In the genomic region with DNA sequence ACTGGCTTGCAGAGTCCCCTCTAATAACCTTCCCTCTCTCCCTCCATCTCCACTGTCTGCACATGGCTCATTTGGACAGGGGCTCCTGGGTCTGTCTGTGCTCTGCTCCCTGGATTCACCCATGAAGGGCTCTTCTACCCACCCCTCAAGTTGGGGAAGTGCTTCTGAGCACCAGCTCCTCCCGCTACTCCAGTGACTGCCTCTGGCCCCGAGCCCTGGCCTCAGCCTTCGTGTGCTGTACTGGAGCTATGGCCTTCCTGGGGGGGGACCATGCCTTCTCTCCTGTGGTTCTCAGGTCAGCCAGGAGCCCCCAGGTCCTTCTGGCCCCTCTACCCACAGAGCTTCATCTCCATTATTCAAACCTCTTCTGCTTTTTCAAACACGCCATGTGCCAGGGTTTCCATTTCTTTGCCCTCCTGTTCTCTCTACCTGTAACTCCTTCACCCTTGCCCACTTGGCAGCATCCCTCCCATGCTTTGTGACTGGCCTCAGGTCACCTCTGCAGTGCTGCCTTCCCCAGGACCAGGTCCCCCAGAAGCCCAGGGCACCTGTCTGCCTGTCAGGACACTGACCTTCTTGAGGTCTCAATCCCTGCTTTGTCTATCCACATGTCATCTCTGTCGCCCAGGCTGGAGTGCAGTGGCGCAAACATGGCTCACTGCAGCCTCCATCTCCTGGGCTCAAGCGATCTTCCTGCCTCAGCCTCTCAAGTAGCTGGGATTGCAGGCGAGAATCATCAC, we compare ENCODE assay signal across 20 cellular contexts. TPM values are rescaled to one million over a fixed set of nuclear protein-coding genes. Genes with fewer than 3 reads are reported as not detected.
DNase-seq lines count a peak whose midpoint lies in the region; ATAC-seq and TF ChIP-seq lines count a peak whose summit lies in the region.
"Had no signal": no experiment of that assay in that cellular context is flagged by ENCODE, and none has a peak within 500 bp of the region (broad histone marks: within the 10 kb centered on the region; RNA-seq: fewer than 3 reads in every experiment).

No MANE protein-coding gene starts in this region.

- intact Hi-C loops in transverse colon (cut with DNase I; ENCODE audit: low total_unique reads): no loop called here

- peak overlapping the region; percentile 42 for H3K4me3 Mint-ChIP-seq in glutamatergic neuron (ENCODE audit: unreplicated experiment)
- H3K4me3 Mint-ChIP-seq: activated naive CD8-positive, alpha-beta T cell treated with anti-CD3 and anti-CD28 coated beads, Interleukin-2, amount 10 ng/mL, durations not matched to agents 7 days and 5 days; CD8-positive, alpha-beta memory T cell; IgD-negative memory B cell had no signal

- H3K9me3 ChIP-seq in adipocyte (ENCODE audit: control insufficient read depth, low read length) (no peaks in the 10 kb centered on the region), osteoblast (ENCODE audit: low read depth, low read length) (no peaks in the 10 kb centered on the region), transverse colon (no peaks in the 10 kb centered on the region)
- H3K9me3 ChIP-seq: colonic mucosa had no signal

- H3K36me3 Mint-ChIP-seq in glutamatergic neuron (ENCODE audit: unreplicated experiment): no peaks in the 10 kb centered on the region
- H3K36me3 Mint-ChIP-seq: activated naive CD8-positive, alpha-beta T cell treated with anti-CD3 and anti-CD28 coated beads, Interleukin-2, amount 10 ng/mL, durations not matched to agents 7 days and 5 days; CD8-positive, alpha-beta memory T cell had no signal

- H3K27me3 ChIP-seq in adipocyte (replicated peaks; ENCODE audit: control insufficient read depth, insufficient read depth, low read length) (no peaks in the 10 kb centered on the region), osteoblast (ENCODE audit: insufficient read depth, low read length) (no peaks in the 10 kb centered on the region), transverse colon (no peaks in the 10 kb centered on the region)
- H3K27me3 ChIP-seq: colonic mucosa had no signal

- peaks cover 98% of the 10 kb centered on the region for H3K79me2 ChIP-seq in osteoblast (ENCODE audit: insufficient read depth, low read length)

- H3K4me1 ChIP-seq in adipocyte (ENCODE audit: control insufficient read depth, insufficient read depth, low read length) (peaks cover 75% of the 10 kb centered on the region), osteoblast (ENCODE audit: insufficient read depth, low read length) (peaks cover 36% of the 10 kb centered on the region), transverse colon (peaks cover 21 to 55% (median 36%) of the 10 kb centered on the region in 4 donors)

- TF ChIP-seq EP300 in transverse colon (IDR thresholded peaks at IDR 0.05; ENCODE audit: low read depth): no peak

- peaks cover 54% of the 10 kb centered on the region for H3K4me1 Mint-ChIP-seq in glutamatergic neuron (ENCODE audit: low read depth, unreplicated experiment)
- H3K4me1 Mint-ChIP-seq: IgD-negative memory B cell had no signal

- peak overlapping the region; percentile 87 for H3K27ac ChIP-seq in osteoblast (ENCODE audit: low read depth, low read length)
- peak overlapping the region; percentile 58 to 74 (median 72) for H3K27ac ChIP-seq in transverse colon
- H3K27ac ChIP-seq: parathyroid adenoma had no signal

- H3K36me3 ChIP-seq in adipocyte (ENCODE audit: control insufficient read depth, insufficient read depth, low read length, severe bottlenecking) (no peaks in the 10 kb centered on the region), osteoblast (ENCODE audit: insufficient read depth, low read length) (peaks cover 3% of the 10 kb centered on the region), transverse colon (no peaks in the 10 kb centered on the region)
- H3K36me3 ChIP-seq: colonic mucosa had no signal

- in situ Hi-C loops in transverse colon (cut with MboI; ENCODE audit: low pct_ligation_motif_present in 1 of 4, low pct_unique_long_range_greater_than_20kb in 1 of 4, low sequenced_read_pairs in 3 of 4) (no loop called here), G401 (cut with HindIII; ENCODE audit: low sequenced_read_pairs) (no loop called here)

- ATAC-seq in activated CD4-positive, CD25-positive, alpha-beta regulatory T cell treated with anti-CD3 and anti-CD28 coated beads, Interleukin-2, amount 50 U/mL, for 24 hours: no peak
- ATAC-seq in HG03196 (IDR thresholded peaks at IDR 0.05; ENCODE audit: unreplicated experiment): no peak

- H3K4me3 ChIP-seq in adipocyte (ENCODE audit: low read length) (no peak overlapping the region), osteoblast (ENCODE audit: insufficient read depth, low read length) (no peak overlapping the region), transverse colon (no peak overlapping the region)
- H3K4me3 ChIP-seq: colonic mucosa, lung had no signal

- H4K20me1 ChIP-seq in osteoblast (ENCODE audit: insufficient read depth, low read length): peaks cover 95% of the 10 kb centered on the region

- peaks cover 11% of the 10 kb centered on the region for H3K9me3 Mint-ChIP-seq in glutamatergic neuron (ENCODE audit: unreplicated experiment)
- H3K9me3 Mint-ChIP-seq: activated naive CD8-positive, alpha-beta T cell treated with anti-CD3 and anti-CD28 coated beads, Interleukin-2, amount 10 ng/mL, durations not matched to agents 7 days and 5 days; CD8-positive, alpha-beta memory T cell; IgD-negative memory B cell had no signal

- WGBS in transverse colon (ENCODE audit: low coverage in 1 of 2), 2 donors: 77 to 91% methylated on average over 4 to 8 of the region's 8 CpGs

- peaks cover 7% of the 10 kb centered on the region for H3K27me3 Mint-ChIP-seq in glutamatergic neuron (ENCODE audit: unreplicated experiment)

- peak overlapping the region; percentile 76 for H3K27ac Mint-ChIP-seq in glutamatergic neuron (ENCODE audit: unreplicated experiment)
- H3K27ac Mint-ChIP-seq: activated naive CD8-positive, alpha-beta T cell treated with anti-CD3 and anti-CD28 coated beads, Interleukin-2, amount 10 ng/mL, durations not matched to agents 7 days and 5 days; IgD-negative memory B cell had no signal

- H3K9ac ChIP-seq in adipocyte (ENCODE audit: low read length): peak overlapping the region; percentile 40
- H3K9ac ChIP-seq: parathyroid adenoma had no signal

- H2AFZ ChIP-seq in osteoblast (ENCODE audit: low read length): no peak overlapping the region
- H2AFZ ChIP-seq: parathyroid adenoma had no signal

- H3K4me2 ChIP-seq in osteoblast (ENCODE audit: insufficient read depth, low read length): peak overlapping the region; percentile 47

- TF ChIP-seq POLR2A in transverse colon (IDR thresholded peaks at IDR 0.05): no peak

- no peak for TF ChIP-seq CTCF in glutamatergic neuron (IDR thresholded peaks at IDR 0.05; ENCODE audit: partially characterized antibody, unreplicated experiment)
- TF ChIP-seq CTCF in osteoblast (IDR thresholded peaks at IDR 0.05; ENCODE audit: extremely low read depth, low read depth, low read length): no peak
- TF ChIP-seq CTCF in transverse colon (IDR thresholded peaks at IDR 0.05): no peak

- DNase-seq in adipocyte (ENCODE audit: low read depth): no peak
- DNase-seq in glutamatergic neuron: no peak
- DNase-seq in osteoblast (ENCODE audit: insufficient read length, low spot score, missing footprints): peak; percentile 72
- DNase-seq in transverse colon: no peak
- DNase-seq in T-helper 9 cell: no peak
- no peak for DNase-seq in G401 (ENCODE audit: low spot score)
- DNase-seq: activated CD4-positive, CD25-positive, alpha-beta regulatory T cell; activated CD8-positive, alpha-beta memory T cell treated with anti-CD3 and anti-CD28 coated beads, Interleukin-2, amount 50 U/mL, for 48 hours; activated naive CD8-positive, alpha-beta T cell treated with anti-CD3 and anti-CD28 coated beads, Interleukin-2, amount 10 ng/mL, durations not matched to agents 7 days and 5 days; CD8-positive, alpha-beta memory T cell; colonic mucosa; NCI-H1436; NCI-H510A; stimulated activated CD4-positive, alpha-beta T cell treated with anti-CD3 and anti-CD28 coated beads, Interleukin-1b, Interleukin-23, amount 100 ng/mL, for 48 hours; stimulated activated CD8-positive, alpha-beta memory T cell treated with anti-CD3 and anti-CD28 coated beads, Interleukin-4, amount 100 ng/mL, for 48 hours had no signal

RNA-seq across cellular contexts. Expression of a gene that starts 9.5 kb away (rescaled TPM):
- total RNA-seq in glutamatergic neuron (ENCODE audit: unreplicated experiment) (96.8 TPM), osteoblast (58.3 and 59.2 TPM in 2 replicates), transverse colon (10 to 100 TPM; 10.2 to 26.6 (median 14.6) TPM)
- 6.2 and 17.7 TPM in 2 replicates for total RNA-seq in G401 (2014; rRNA removed; shearing (Covaris generic))
